8 cellular contexts compared by ENCODE assay signal in genomic region chr12:118308006-118308405, GRCh38.
DNase-seq lines count a peak whose midpoint lies in the region; ATAC-seq, FAIRE-seq and TF ChIP-seq lines count a peak whose summit lies in the region.
"Not testable (repeated sequence)": the region's sequence is repeated elsewhere in the genome, so short reads cannot be mapped to it uniquely, and the experiment has no call there.

No MANE protein-coding gene starts in this region.

- peak overlapping the region in 5 of 7 donors; percentile 28 to 70 (median 43) for H3K4me3 Mint-ChIP-seq in CD8-positive, alpha-beta memory T cell
- H3K4me3 Mint-ChIP-seq in activated T-helper 17 cell treated with anti-CD3 and anti-CD28 coated beads, Interleukin-2, amount 50 U/mL, for 72 hours = peak overlapping the region; percentile 86

- H3K4me1 ChIP-seq in CD8-positive, alpha-beta memory T cell (ENCODE audit: insufficient read depth, low read length) = peaks cover 12% of the 10 kb centered on the region
- H3K4me1 ChIP-seq in SJSA1 (replicated peaks) (peaks cover 24% of the 10 kb centered on the region), endothelial cell of umbilical vein (ENCODE audit: control insufficient read depth, extremely low read depth, insufficient read depth, low read length) (peaks cover 20% of the 10 kb centered on the region), left lung (peaks cover 4 to 40% of the 10 kb centered on the region in 2 donors)

- H3K36me3 Mint-ChIP-seq in CD8-positive, alpha-beta memory T cell; activated T-helper 17 cell treated with anti-CD3 and anti-CD28 coated beads, Interleukin-2, amount 50 U/mL, for 72 hours (ENCODE audit: low read depth): not testable (repeated sequence)

- not testable (repeated sequence) for H3K9me3 ChIP-seq in CD8-positive, alpha-beta memory T cell (ENCODE audit: low read length); SJSA1 (replicated peaks); endothelial cell of umbilical vein (replicated peaks; ENCODE audit: control insufficient read depth, insufficient read depth, low read length); left lung

- not testable (repeated sequence) for H3K36me3 ChIP-seq in CD8-positive, alpha-beta memory T cell (ENCODE audit: insufficient read depth, low read length); SJSA1; endothelial cell of umbilical vein (ENCODE audit: control insufficient read depth in 2 of 2, extremely low read depth in 1 of 2, insufficient read depth in 2 of 2, low read length in 2 of 2); left lung

- H3K4me3 ChIP-seq in CD8-positive, alpha-beta memory T cell (ENCODE audit: low read length); SJSA1; left lung: not testable (repeated sequence)
- H3K4me3 ChIP-seq in NB4 (ENCODE audit: low read depth, low read length) (peak overlapping the region; percentile 45), endothelial cell of umbilical vein (replicated peaks in 1 of 3; ENCODE audit: insufficient read depth in 1 of 3, low read depth in 1 of 3, low read length in 3 of 3) (peak overlapping the region in 1 of 3 experiments; percentile 32)

- POLR2A ChIA-PET in CD8-positive, alpha-beta memory T cell (lab: Charles Lee) = interaction anchor here (0.7 kb wide), 1 partner anchor 172 kb away, joined by 3 read pairs; the partner anchor contains the start of gene PEBP1
- POLR2A ChIA-PET in endothelial cell of umbilical vein (lab: Charles Lee) = interaction anchor here (0.9 to 1.1 kb wide), 2 partner anchors 65 to 246 kb away, joined by 3 to 6 read pairs; partner anchors contain the start of gene TAOK3

- not testable (repeated sequence) for H3K27ac ChIP-seq in CD8-positive, alpha-beta memory T cell (ENCODE audit: low read depth, low read length)
- H3K27ac ChIP-seq in SJSA1 (peak overlapping the region; percentile 93), endothelial cell of umbilical vein (ENCODE audit: insufficient read depth, low read depth, low read length) (peak overlapping the region; percentile 88), left lung (peak overlapping the region; percentile 46 to 62)

- not testable (repeated sequence) for H3K9me3 Mint-ChIP-seq in CD8-positive, alpha-beta memory T cell; activated T-helper 17 cell treated with anti-CD3 and anti-CD28 coated beads, Interleukin-2, amount 50 U/mL, for 72 hours

- TF ChIP-seq POLR2A in NB4 (IDR thresholded peaks at IDR 0.05; ENCODE audit: extremely low read depth, insufficient read length); endothelial cell of umbilical vein (IDR thresholded peaks at IDR 0.05; ENCODE audit: low read depth, low read length): not testable (repeated sequence)

- H3K9ac ChIP-seq in endothelial cell of umbilical vein (replicated peaks; ENCODE audit: extremely low read depth, insufficient read depth, low read length) = peak overlapping the region; percentile 61

- peak overlapping the region in 6 of 8 donors; percentile 12 to 85 (median 34) for H3K27ac Mint-ChIP-seq in CD8-positive, alpha-beta memory T cell
- peak overlapping the region; percentile 93 for H3K27ac Mint-ChIP-seq in activated T-helper 17 cell treated with anti-CD3 and anti-CD28 coated beads, Interleukin-2, amount 50 U/mL, for 72 hours

- not testable (repeated sequence) for H2AFZ ChIP-seq in endothelial cell of umbilical vein (ENCODE audit: low read depth, low read length)

- not testable (repeated sequence) for BruUV-seq in endothelial cell of umbilical vein (replicated peaks; lab: Mats Ljungman, UMichigan)

- H3K27me3 ChIP-seq in CD8-positive, alpha-beta memory T cell (ENCODE audit: insufficient read depth, low read length, poor library complexity, severe bottlenecking); SJSA1 (replicated peaks); endothelial cell of umbilical vein (ENCODE audit: control insufficient read depth in 2 of 2, insufficient read depth in 2 of 2, low read length in 2 of 2); left lung: not testable (repeated sequence)

- H3K9me1 ChIP-seq in endothelial cell of umbilical vein (replicated peaks; ENCODE audit: control insufficient read depth, extremely low read depth, insufficient read depth, low read length) = not testable (repeated sequence)

- peak; percentile 42 for FAIRE-seq in endothelial cell of umbilical vein (lab: Jason Lieb, UNC)

- H3K79me2 ChIP-seq in endothelial cell of umbilical vein (ENCODE audit: control insufficient read depth, insufficient read depth, low read length) = not testable (repeated sequence)

- H3K27me3 Mint-ChIP-seq in CD8-positive, alpha-beta memory T cell; activated T-helper 17 cell treated with anti-CD3 and anti-CD28 coated beads, Interleukin-2, amount 50 U/mL, for 72 hours: not testable (repeated sequence)

- dilution Hi-C loops in endothelial cell of umbilical vein (cut with MboI; ENCODE audit: extremely low pct_ligation_motif_present, low sequenced_read_pairs) = not testable (repeated sequence)

- CTCF ChIA-PET in CD8-positive, alpha-beta memory T cell (lab: Charles Lee) = not testable (repeated sequence)
- CTCF ChIA-PET in endothelial cell of umbilical vein (lab: Charles Lee) = interaction anchor here (1.0 to 1.9 kb wide), 4 partner anchors 8 to 125 kb away, joined by 3 to 23 read pairs (median 4); partner anchors contain the start of gene SUDS3

- intact Hi-C loops in endothelial cell of umbilical vein (cut with micrococcal nuclease); left lung (cut with DNase I): not testable (repeated sequence)

- H4K20me1 ChIP-seq in endothelial cell of umbilical vein (replicated peaks; ENCODE audit: control insufficient read depth, extremely low read depth, insufficient read depth, low read length) = not testable (repeated sequence)

- not testable (repeated sequence) for ATAC-seq in activated T-helper 17 cell treated with anti-CD3 and anti-CD28 coated beads, Interleukin-2, amount 50 U/mL, for 72 hours (replicated peaks); left lung; stimulated activated naive CD8-positive, alpha-beta T cell treated with anti-CD3 and anti-CD28 coated beads, Interleukin-15, Interleukin-2, amounts not matched to agents 100 U/mL and 50 U/mL, for 24 hours

- H3K4me1 Mint-ChIP-seq in CD8-positive, alpha-beta memory T cell = peaks cover 44 to 69% (median 68%) of the 10 kb centered on the region in 3 donors
- peaks cover 35% of the 10 kb centered on the region for H3K4me1 Mint-ChIP-seq in activated T-helper 17 cell treated with anti-CD3 and anti-CD28 coated beads, Interleukin-2, amount 50 U/mL, for 72 hours

- H3K4me2 ChIP-seq in endothelial cell of umbilical vein (ENCODE audit: insufficient read depth, low read length) = peak overlapping the region; percentile 85

- DNase-seq in CD8-positive, alpha-beta memory T cell; left lung: not testable (repeated sequence)
- DNase-seq in HCEC 1CT (peak; percentile 58), NB4 (ENCODE audit: low read depth) (peak; percentile 97), SJSA1 (ENCODE audit: low read depth in 1 of 2, low spot score in 2 of 2) (peak; percentile 57 to 60), endothelial cell of umbilical vein (ENCODE audit: low read depth, low spot score) (peak; percentile 52)
- peak; percentile 12 for DNase-seq in stimulated activated naive CD8-positive, alpha-beta T cell treated with anti-CD3 and anti-CD28 coated beads, Interleukin-15, Interleukin-2, amounts not matched to agents 100 U/mL and 50 U/mL, for 24 hours

- not testable (repeated sequence) for TF ChIP-seq CTCF in NB4 (IDR thresholded peaks at IDR 0.05; ENCODE audit: low read depth, low read length); endothelial cell of umbilical vein (IDR thresholded peaks at IDR 0.05; ENCODE audit: extremely low read depth in 1 of 2, insufficient read depth in 1 of 2, low read depth in 1 of 2, low read length in 2 of 2); left lung (IDR thresholded peaks at IDR 0.05)
